Comparison of ENCODE assay signal across 1 cellular context in the genomic region with DNA sequence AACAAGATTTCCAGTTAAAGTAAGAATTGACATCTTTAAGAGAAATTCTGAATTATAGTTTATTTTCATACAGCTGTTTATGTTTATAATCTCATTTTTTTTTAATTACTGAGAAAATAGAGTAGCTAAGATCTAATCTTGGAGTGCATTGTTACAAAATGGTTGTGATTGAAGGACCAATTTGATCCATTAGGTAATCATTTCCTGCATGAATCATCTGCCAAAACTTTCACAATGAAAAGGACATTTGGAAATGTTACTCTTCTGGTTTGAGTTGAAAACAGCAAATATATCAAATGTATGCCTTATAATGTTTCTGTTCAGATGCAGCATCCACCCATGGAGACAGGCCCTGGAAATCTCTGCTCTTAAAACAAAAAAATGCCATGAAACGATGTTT.
TF ChIP-seq lines count a peak whose summit lies in the region.

No MANE protein-coding gene starts in this region.

TF ChIP-seq in HepG2, 621 proteins besides CTCF, POLR2A, EP300 and RAD21:
- TF ChIP-seq, protein P1, sequence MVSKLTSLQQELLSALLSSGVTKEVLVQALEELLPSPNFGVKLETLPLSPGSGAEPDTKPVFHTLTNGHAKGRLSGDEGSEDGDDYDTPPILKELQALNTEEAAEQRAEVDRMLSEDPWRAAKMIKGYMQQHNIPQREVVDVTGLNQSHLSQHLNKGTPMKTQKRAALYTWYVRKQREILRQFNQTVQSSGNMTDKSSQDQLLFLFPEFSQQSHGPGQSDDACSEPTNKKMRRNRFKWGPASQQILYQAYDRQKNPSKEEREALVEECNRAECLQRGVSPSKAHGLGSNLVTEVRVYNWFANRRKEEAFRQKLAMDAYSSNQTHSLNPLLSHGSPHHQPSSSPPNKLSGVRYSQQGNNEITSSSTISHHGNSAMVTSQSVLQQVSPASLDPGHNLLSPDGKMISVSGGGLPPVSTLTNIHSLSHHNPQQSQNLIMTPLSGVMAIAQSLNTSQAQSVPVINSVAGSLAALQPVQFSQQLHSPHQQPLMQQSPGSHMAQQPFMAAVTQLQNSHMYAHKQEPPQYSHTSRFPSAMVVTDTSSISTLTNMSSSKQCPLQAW (CRISPR knock-in tag; IDR thresholded peaks at IDR 0.05): no peak
- TF ChIP-seq CC2D1A (CRISPR knock-in tag; IDR thresholded peaks at IDR 0.05) (no peak), TAF15 (IDR thresholded peaks at IDR 0.05; ENCODE audit: low read depth, low read length, poor library complexity, severe bottlenecking) (no peak), HOXD1 (CRISPR knock-in tag; IDR thresholded peaks at IDR 0.05) (no peak), ZFAT (CRISPR knock-in tag; conservative IDR thresholded peaks at IDR 0.05) (no peak), HES4 (CRISPR knock-in tag; IDR thresholded peaks at IDR 0.05; ENCODE audit: borderline replicate concordance) (no peak), ZNF180 (CRISPR knock-in tag; IDR thresholded peaks at IDR 0.05; ENCODE audit: borderline replicate concordance, low read depth) (no peak), ZNF772 (CRISPR knock-in tag; IDR thresholded peaks at IDR 0.05) (no peak), ZNF839 (CRISPR knock-in tag; IDR thresholded peaks at IDR 0.05; ENCODE audit: borderline replicate concordance) (no peak)
TF ChIP-seq in HepG2: peak in this region for 0.
